ENCODE assay signal across 36 cellular contexts in the genomic region with DNA sequence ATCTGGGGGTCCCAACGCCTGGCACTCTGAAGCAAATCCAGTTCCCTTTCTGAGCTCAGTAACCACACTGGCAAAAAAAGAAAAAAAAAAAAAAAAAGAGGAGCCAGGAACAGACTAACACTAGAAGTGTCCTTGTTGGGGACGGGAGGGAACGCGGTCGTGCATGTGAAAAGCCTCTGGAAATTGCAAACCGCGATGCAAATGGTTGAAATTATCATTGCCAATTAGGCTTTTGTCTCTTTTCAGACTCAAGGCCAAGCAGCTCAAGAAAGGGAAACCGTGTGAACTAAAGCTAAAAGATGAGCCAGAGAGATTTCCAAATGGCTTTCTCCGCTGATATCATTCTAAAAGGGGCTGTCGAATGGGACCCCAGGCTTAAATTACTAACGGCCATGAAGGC. TPM values are rescaled to one million over a fixed set of nuclear protein-coding genes. Genes with fewer than 3 reads are reported as not detected.
DNase-seq lines count a peak whose midpoint lies in the region; ATAC-seq, FAIRE-seq and TF ChIP-seq lines count a peak whose summit lies in the region.
"Had no signal": no experiment of that assay in that cellular context is flagged by ENCODE, and none has a peak within 500 bp of the region (broad histone marks: within the 10 kb centered on the region; RNA-seq: fewer than 3 reads in every experiment).

No MANE protein-coding gene starts in this region.

- H3K4me3 Mint-ChIP-seq in nephron = peak overlapping the region; percentile 63 to 65 (median 65)
- H3K4me3 Mint-ChIP-seq: activated CD8-positive, alpha-beta memory T cell treated with anti-CD3 and anti-CD28 coated beads, Interleukin-2, amount 10 ng/mL, durations not matched to agents 7 days and 5 days; activated T-cell treated with anti-CD3 and anti-CD28 coated beads, Interleukin-2, amount 50 U/mL, for 72 hours; CD4-positive, alpha-beta memory T cell; neural crest cell had no signal

- H3K4me3 ChIP-seq in BLaER1 treated with 17β-estradiol and CSF1 and Interleukin-3, amounts not matched to agents 10 nM and 100 nM = peak overlapping the region in 1 of 10 experiments; percentile 38; a peak in 3 of 20 replicates
- H3K4me3 ChIP-seq in HUES6 (ENCODE audit: low read depth, low read length) = peak overlapping the region; percentile 50
- peak overlapping the region; percentile 10 to 54 (median 34); a peak in 7 of 8 replicates for H3K4me3 ChIP-seq in H1 (ENCODE audit: extremely low read depth in 1 of 4, insufficient read depth in 2 of 4, low read depth in 3 of 4, low read length in 4 of 4)
- H3K4me3 ChIP-seq: ascending aorta, colonic mucosa, esophagus muscularis mucosa, K562, pancreas, SK-N-MC had no signal

- no peaks in the 10 kb centered on the region for H3K79me1 ChIP-seq in H1 (ENCODE audit: low read depth, low read length)

- H2BK12ac ChIP-seq in H1 (ENCODE audit: low read depth, low read length) = peak overlapping the region; percentile 96; the same call in 1 of the 2 replicates

- H4K91ac ChIP-seq in H1 (replicated peaks; ENCODE audit: insufficient read length, low read length) = peak overlapping the region; percentile 41

- H3K4me1 ChIP-seq in BLaER1 treated with 17β-estradiol and CSF1 and Interleukin-3, amounts not matched to agents 10 nM and 100 nM = peaks cover 0 to 36% (median 27%) of the 10 kb centered on the region in 10 experiments; a peak in 15 of 20 replicates
- H3K4me1 ChIP-seq in HUES6 (ENCODE audit: control insufficient read depth, insufficient read depth, low read length) = peaks cover 53% of the 10 kb centered on the region
- peaks cover 17 to 33% (median 20%) of the 10 kb centered on the region in 4 experiments for H3K4me1 ChIP-seq in H1 (replicated peaks in 1 of 4; ENCODE audit: control insufficient read depth in 3 of 4, insufficient read depth in 4 of 4, low read length in 3 of 4)
- H3K4me1 ChIP-seq: colonic mucosa had no signal

- TF ChIP-seq RAD21 in H1 (IDR thresholded peaks at IDR 0.05 in 1 of 2, conservative IDR thresholded peaks at IDR 0.05 in 1 of 2; ENCODE audit: low read depth in 2 of 2, low read length in 2 of 2) = no peak

- H3K27me3 ChIP-seq in BLaER1 treated with 17β-estradiol and CSF1 and Interleukin-3, amounts not matched to agents 10 nM and 100 nM = peaks cover 0 to 25% (median 16%) of the 10 kb centered on the region in 11 experiments; a peak in 15 of 22 replicates
- H3K27me3 ChIP-seq in HUES6 (ENCODE audit: control insufficient read depth, insufficient read depth, low read length) = peaks cover 19% of the 10 kb centered on the region
- H3K27me3 ChIP-seq in H1 (replicated peaks in 1 of 4; ENCODE audit: control insufficient read depth in 3 of 4, extremely low read depth in 1 of 4, insufficient read depth in 3 of 4, low read length in 3 of 4) = peaks cover 0 to 14% (median 9%) of the 10 kb centered on the region in 4 experiments; a peak in 5 of 7 replicates
- H3K27me3 ChIP-seq: ascending aorta, colonic mucosa, esophagus muscularis mucosa, pancreas, testis had no signal

- no peak for TF ChIP-seq CTCF in H1 (IDR thresholded peaks at IDR 0.05; ENCODE audit: control extremely low read depth in 1 of 3, insufficient read depth in 1 of 3, low read depth in 1 of 3, low read length in 3 of 3)
- TF ChIP-seq CTCF in nephron (IDR thresholded peaks at IDR 0.05; ENCODE audit: unreplicated experiment in 3 of 3) = no peak

- H4K20me1 ChIP-seq in BLaER1 treated with 17β-estradiol and CSF1 and Interleukin-3, amounts not matched to agents 10 nM and 100 nM = no peaks in the 10 kb centered on the region
- H4K20me1 ChIP-seq in H1 (replicated peaks in 1 of 2; ENCODE audit: control insufficient read depth in 1 of 2, insufficient read depth in 2 of 2, low read length in 2 of 2) = no peaks in the 10 kb centered on the region

- POLR2A ChIA-PET in H1 (lab: Charles Lee; ENCODE audit: partially characterized antibody) = interaction anchor here (0.6 to 2.9 kb wide), 2 partner anchors 11 to 35 kb away, joined by 3 to 10 read pairs; no protein-coding TSS in a partner anchor

- DNase-seq in H1 (ENCODE audit: low read depth in 1 of 2, low spot score in 2 of 2) = no peak
- DNase-seq in H54 (ENCODE audit: insufficient read length, low spot score) = no peak
- no peak for DNase-seq in stimulated activated CD4-positive, alpha-beta T cell treated with anti-CD3 and anti-CD28 coated beads, Interleukin-2, amount 100 ng/mL, for 24 hours
- DNase-seq: activated CD4-positive, alpha-beta T cell treated with anti-CD3 and anti-CD28 coated beads, Interleukin-2, amount 50 U/mL, for 4 hours; activated CD8-positive, alpha-beta memory T cell treated with anti-CD3 and anti-CD28 coated beads, Interleukin-2, amount 10 ng/mL, durations not matched to agents 7 days and 5 days; activated T-cell treated with anti-CD3 and anti-CD28 coated beads, Interleukin-2, amount 50 U/mL, for 72 hours; AML-193; CD4-positive, alpha-beta memory T cell; colonic mucosa; DND-41; foreskin fibroblast; NCI-H1105 treated with DMSO at 0.1 percent for 48 hours; NCI-H187 treated with DMSO at 0.1 percent for 48 hours; NCI-H524; NK-92 treated with Interleukin-12 subunit alpha and Interleukin-12 subunit beta, amount 100 ng/mL, for 24 hours; PC-3; small intestine; stimulated activated naive CD4-positive, alpha-beta T cell treated with Interleukin-2 at 50 U/mL for 16 hours had no signal

- H3K9ac ChIP-seq in BLaER1 treated with 17β-estradiol and CSF1 and Interleukin-3, amounts not matched to agents 10 nM and 100 nM = peak overlapping the region in 1 of 11 experiments; percentile 38; a peak in 1 of 22 replicates
- H3K9ac ChIP-seq in HUES6 (ENCODE audit: low read length) (peak overlapping the region; percentile 64), H1 (replicated peaks in 1 of 4; ENCODE audit: extremely low read depth in 1 of 4, low read depth in 3 of 4, low read length in 3 of 4) (no peak overlapping the region)

- TF ChIP-seq EP300 in H1 (IDR thresholded peaks at IDR 0.05; ENCODE audit: borderline replicate concordance in 1 of 2, low read depth in 2 of 2, low read length in 2 of 2) = no peak

- peaks cover 4% of the 10 kb centered on the region; the same call in 1 of the 2 replicates for H3K23me2 ChIP-seq in H1 (ENCODE audit: low read depth, low read length)

- no peaks in the 10 kb centered on the region for H3K9me3 Mint-ChIP-seq in nephron
- H3K9me3 Mint-ChIP-seq: activated T-cell treated with anti-CD3 and anti-CD28 coated beads, Interleukin-2, amount 50 U/mL, for 72 hours; CD4-positive, alpha-beta memory T cell; neural crest cell had no signal

- H2BK15ac ChIP-seq in H1 (ENCODE audit: low read length) = no peak overlapping the region

- peak overlapping the region; percentile 35 for H3K56ac ChIP-seq in H1 (replicated peaks; ENCODE audit: insufficient read length, low read depth, low read length)

- H2BK5ac ChIP-seq in H1 (ENCODE audit: low read depth, low read length) = peak overlapping the region; percentile 77; the same call in 1 of the 2 replicates

- 6% methylated on average over 11 of the region's 11 CpGs; no CpG with 5 or more reads in 1 of the 2 experiments for WGBS in H1 (ENCODE audit: extremely low coverage in 1 of 2, insufficient coverage in 1 of 2, insufficient read length in 1 of 2, insufficient replicate concordance in 2 of 2, low coverage in 1 of 2, low lambda C conversion rate in 2 of 2, missing lambda C conversion rate in 1 of 2), 2 experiments

- 0 out of 2 replicates have a peak overlapping the region, but pooled peaks have one; percentile 75 for H2BK20ac ChIP-seq in H1 (ENCODE audit: low read length)

- H3K27ac ChIP-seq in BLaER1 treated with 17β-estradiol and CSF1 and Interleukin-3, amounts not matched to agents 10 nM and 100 nM = no peak overlapping the region
- peak overlapping the region; percentile 35 for H3K27ac ChIP-seq in HUES6 (ENCODE audit: low read depth, low read length)
- H3K27ac ChIP-seq in H1 (ENCODE audit: low read depth, low read length) = no peak overlapping the region
- H3K27ac ChIP-seq: ascending aorta, colonic mucosa, esophagus muscularis mucosa, heart right ventricle, pancreas, SK-N-MC had no signal

- H3K4me1 Mint-ChIP-seq in nephron = peaks cover 43% of the 10 kb centered on the region
- H3K4me1 Mint-ChIP-seq: activated CD8-positive, alpha-beta memory T cell treated with anti-CD3 and anti-CD28 coated beads, Interleukin-2, amount 10 ng/mL, durations not matched to agents 7 days and 5 days had no signal

- H3K18ac ChIP-seq in H1 (ENCODE audit: extremely low read depth, low read length) = no peak overlapping the region

- H2AFZ ChIP-seq in H1 (ENCODE audit: low read length) = no peak overlapping the region

- H2BK120ac ChIP-seq in H1 (replicated peaks; ENCODE audit: low read depth, low read length) = no peak overlapping the region

- peaks cover 0 to 8% of the 10 kb centered on the region in 2 experiments; a peak in 1 of 4 replicates for H3K79me2 ChIP-seq in H1 (ENCODE audit: control insufficient read depth in 1 of 2, insufficient read depth in 2 of 2, low read length in 2 of 2)

- no peak for FAIRE-seq in H1 (lab: Jason Lieb, UNC)
- no peak for FAIRE-seq in H54 (lab: Jason Lieb, UNC)
- FAIRE-seq: D721Med, GM18507, GM19239, K562, pancreas, small intestine had no signal

- no peak overlapping the region for H3K14ac ChIP-seq in H1 (ENCODE audit: insufficient read length)

- no peak for ATAC-seq in HG03439 (IDR thresholded peaks at IDR 0.05; ENCODE audit: unreplicated experiment)
- ATAC-seq: activated CD8-positive, alpha-beta memory T cell treated with anti-CD3 and anti-CD28 coated beads, Interleukin-2, amount 10 ng/mL, durations not matched to agents 7 days and 5 days; PC-3 had no signal

- H3K4me2 ChIP-seq in BLaER1 treated with 17β-estradiol and CSF1 and Interleukin-3, amounts not matched to agents 10 nM and 100 nM = peak overlapping the region; percentile 55 to 81 (median 72); a peak in 20 of 22 replicates
- H3K4me2 ChIP-seq in H1 (ENCODE audit: insufficient read depth in 1 of 2, low read depth in 2 of 2, low read length in 2 of 2) = peak overlapping the region; percentile 70 to 80

- TF ChIP-seq POLR2A in H1 (IDR thresholded peaks at IDR 0.05; ENCODE audit: control extremely low read depth in 1 of 2, low read depth in 2 of 2, low read length in 2 of 2) = no peak
- no peak for TF ChIP-seq POLR2A in H54 (IDR thresholded peaks at IDR 0.05; ENCODE audit: low read depth, low read length)

- no peak overlapping the region for H2AK5ac ChIP-seq in H1 (ENCODE audit: low read depth, low read length)

- peak overlapping the region; percentile 57 to 88 (median 76) for H3K27ac Mint-ChIP-seq in nephron
- H3K27ac Mint-ChIP-seq: activated CD8-positive, alpha-beta memory T cell treated with anti-CD3 and anti-CD28 coated beads, Interleukin-2, amount 10 ng/mL, durations not matched to agents 7 days and 5 days; activated T-cell treated with anti-CD3 and anti-CD28 coated beads, Interleukin-2, amount 50 U/mL, for 72 hours; CD4-positive, alpha-beta memory T cell had no signal

- H3K27me3 Mint-ChIP-seq in nephron (ENCODE audit: low read depth) = peaks cover 64% of the 10 kb centered on the region

- no peaks in the 10 kb centered on the region for H3K36me3 ChIP-seq in BLaER1 treated with 17β-estradiol and CSF1 and Interleukin-3, amounts not matched to agents 10 nM and 100 nM
- 0 out of 2 replicates have a peak, but pooled peaks cover 3% of the 10 kb centered on the region for H3K36me3 ChIP-seq in HUES6 (ENCODE audit: control insufficient read depth, insufficient read depth, low read length)
- no peaks in the 10 kb centered on the region for H3K36me3 ChIP-seq in H1 (ENCODE audit: control insufficient read depth in 2 of 4, insufficient read depth in 4 of 4, low read length in 3 of 4)
- H3K36me3 ChIP-seq: ascending aorta, colonic mucosa, heart right ventricle, pancreas had no signal

- H3K9me3 ChIP-seq in BLaER1 treated with 17β-estradiol and CSF1 and Interleukin-3, amounts not matched to agents 10 nM and 100 nM (replicated peaks in 1 of 11) = peaks cover 0 to 4% (median 0%) of the 10 kb centered on the region in 11 experiments; a peak in 1 of 22 replicates
- H3K9me3 ChIP-seq in HUES6 (ENCODE audit: control insufficient read depth, insufficient read depth, low read depth, low read length) = 0 out of 2 replicates have a peak, but pooled peaks cover 2% of the 10 kb centered on the region
- no peaks in the 10 kb centered on the region for H3K9me3 ChIP-seq in H1 (ENCODE audit: insufficient read depth in 2 of 2, low read depth in 1 of 2, low read length in 1 of 2)
- H3K9me3 ChIP-seq: ascending aorta, colonic mucosa, esophagus muscularis mucosa, heart right ventricle, pancreas, testis had no signal

- peaks cover 51% of the 10 kb centered on the region for H3K36me3 Mint-ChIP-seq in nephron (ENCODE audit: low read depth)
- H3K36me3 Mint-ChIP-seq: activated CD8-positive, alpha-beta memory T cell treated with anti-CD3 and anti-CD28 coated beads, Interleukin-2, amount 10 ng/mL, durations not matched to agents 7 days and 5 days; CD4-positive, alpha-beta memory T cell had no signal

- no peak overlapping the region for H4K5ac ChIP-seq in H1 (ENCODE audit: insufficient read length, low read depth, low read length)

- no peak overlapping the region for H3K23ac ChIP-seq in H1 (ENCODE audit: insufficient read length)

- no peak overlapping the region for H4K8ac ChIP-seq in H1 (ENCODE audit: extremely low read depth, insufficient read depth, low read length)

- no peak overlapping the region for H3K4ac ChIP-seq in H1 (replicated peaks; ENCODE audit: insufficient read length, low read depth, low read length)

- CTCF ChIA-PET in H1 (lab: Charles Lee; ENCODE audit: partially characterized antibody) = interaction anchor here (0.6 to 4.8 kb wide), 6 partner anchors 10 to 198 kb away, joined by 3 to 31 read pairs (median 5); partner anchors contain the start of gene TRABD2B

RNA-seq across cellular contexts. Expression of gene TRABD2B, which starts 13.5 kb away (rescaled TPM):
- total RNA-seq in H1 (2021; fragmentation: NEBNext Ultra II Directional; extraction: Animal tissue kit (Norgen Biotek cat#: 25700)) = 3.4 and 3.5 TPM in 2 replicates
- polyA plus RNA-seq in H1 (2011; rRNA removed) = 0.95 and 1.5 TPM in 2 replicates
- 0.59 TPM for polyA plus RNA-seq in H1 (2011; cell fraction: cytosol; rRNA removed)
- 2.6 TPM for polyA plus RNA-seq in H1 (2011; cell fraction: nucleus; rRNA removed)
- 1.6 to 3.5 TPM (median 2.1 TPM) in 4 replicates for polyA plus RNA-seq in H1 (2012, experiment 1 of 2)
- 1.1 TPM for polyA plus RNA-seq in H1 (2012, experiment 2 of 2)
- 2.1 TPM for polyA plus RNA-seq in H1 (2013, experiment 1 of 2)
- 2.1 TPM for polyA plus RNA-seq in H1 (2013, experiment 2 of 2)
- polyA minus RNA-seq in H1 (2011; rRNA and poly(A)+ RNA removed) = 0.98 and 1.3 TPM in 2 replicates
- polyA minus RNA-seq in H1 (2011; cell fraction: cytosol; rRNA and poly(A)+ RNA removed) = 4.0 TPM
- polyA minus RNA-seq in H1 (2011; cell fraction: nucleus; rRNA and poly(A)+ RNA removed) = 4.4 TPM
- total RNA-seq: A673; activated CD8-positive, alpha-beta memory T cell treated with anti-CD3 and anti-CD28 coated beads, Interleukin-2, amount 10 ng/mL, durations not matched to agents 7 days and 5 days; activated T-cell treated with anti-CD3 and anti-CD28 coated beads, Interleukin-2, amount 50 U/mL, for 72 hours; CD4-positive, alpha-beta memory T cell; K562; lung microvascular endothelial cell; T-helper 1 cell treated with Interleukin-12 subunit alpha and Interleukin-12 subunit beta and Interleukin-4 antibody, amounts not matched to agents 30 ng/mL and 1 ng/mL, for 36 hours had no signal
- polyA plus RNA-seq: CD4-positive, alpha-beta memory T cell; K562 had no signal
